In genomic region chr2:171745806-171746205, GRCh38 we compare ENCODE assay signal across 7 cellular contexts.
"Had no signal": no experiment of that assay in that cellular context is flagged by ENCODE, and none has a peak within 500 bp of the region (broad histone marks: within the 10 kb centered on the region; RNA-seq: fewer than 3 reads in every experiment).

No MANE protein-coding gene starts in this region.

- DNase-seq: GM23248, GOT3, H7, IMR-90, KBM-7 had no signal

- H3K9ac ChIP-seq: GM23248 had no signal

- H2AFZ ChIP-seq: GM23248 had no signal

- ATAC-seq: HCT116 had no signal

- H3K9me3 ChIP-seq: HAP-1 had no signal

- H3K4me3 ChIP-seq: GM23248, HAP-1 had no signal

- H3K27ac ChIP-seq: GM23248 had no signal
